1 cellular context compared by ENCODE assay signal in the genomic region with DNA sequence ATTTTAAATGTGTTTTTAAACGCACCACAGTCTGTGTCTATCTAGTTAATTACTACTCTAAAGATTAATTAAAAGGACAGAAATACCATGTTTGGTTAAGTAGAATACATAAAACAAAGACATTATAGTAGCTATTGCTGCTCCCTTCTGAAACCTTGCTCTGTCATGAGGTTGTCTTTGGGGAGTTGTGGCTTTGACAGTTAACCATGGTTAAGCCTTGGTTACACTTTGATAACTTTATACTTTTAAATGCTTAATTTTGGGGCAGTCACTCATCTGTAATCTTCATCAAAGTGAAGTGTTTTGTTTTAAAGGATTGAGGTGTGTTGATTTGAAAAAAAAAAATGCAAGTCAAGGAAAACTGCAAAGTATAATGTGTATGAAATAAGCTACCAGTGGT.
TF ChIP-seq lines count a peak whose summit lies in the region.

No MANE protein-coding gene starts in this region.

TF ChIP-seq in SK-N-SH, 30 proteins besides CTCF, POLR2A, EP300 and RAD21 (continued from another document):
- TF ChIP-seq, protein P1, sequence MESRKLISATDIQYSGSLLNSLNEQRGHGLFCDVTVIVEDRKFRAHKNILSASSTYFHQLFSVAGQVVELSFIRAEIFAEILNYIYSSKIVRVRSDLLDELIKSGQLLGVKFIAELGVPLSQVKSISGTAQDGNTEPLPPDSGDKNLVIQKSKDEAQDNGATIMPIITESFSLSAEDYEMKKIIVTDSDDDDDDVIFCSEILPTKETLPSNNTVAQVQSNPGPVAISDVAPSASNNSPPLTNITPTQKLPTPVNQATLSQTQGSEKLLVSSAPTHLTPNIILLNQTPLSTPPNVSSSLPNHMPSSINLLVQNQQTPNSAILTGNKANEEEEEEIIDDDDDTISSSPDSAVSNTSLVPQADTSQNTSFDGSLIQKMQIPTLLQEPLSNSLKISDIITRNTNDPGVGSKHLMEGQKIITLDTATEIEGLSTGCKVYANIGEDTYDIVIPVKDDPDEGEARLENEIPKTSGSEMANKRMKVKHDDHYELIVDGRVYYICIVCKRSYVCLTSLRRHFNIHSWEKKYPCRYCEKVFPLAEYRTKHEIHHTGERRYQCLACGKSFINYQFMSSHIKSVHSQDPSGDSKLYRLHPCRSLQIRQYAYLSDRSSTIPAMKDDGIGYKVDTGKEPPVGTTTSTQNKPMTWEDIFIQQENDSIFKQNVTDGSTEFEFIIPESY (IDR thresholded peaks at IDR 0.05; ENCODE audit: borderline replicate concordance, low read depth) = no peak
- no peak for TF ChIP-seq NFIC (IDR thresholded peaks at IDR 0.05; ENCODE audit: borderline replicate concordance)
- TF ChIP-seq TCF12 (IDR thresholded peaks at IDR 0.05) = no peak
- TF ChIP-seq, protein P2, sequence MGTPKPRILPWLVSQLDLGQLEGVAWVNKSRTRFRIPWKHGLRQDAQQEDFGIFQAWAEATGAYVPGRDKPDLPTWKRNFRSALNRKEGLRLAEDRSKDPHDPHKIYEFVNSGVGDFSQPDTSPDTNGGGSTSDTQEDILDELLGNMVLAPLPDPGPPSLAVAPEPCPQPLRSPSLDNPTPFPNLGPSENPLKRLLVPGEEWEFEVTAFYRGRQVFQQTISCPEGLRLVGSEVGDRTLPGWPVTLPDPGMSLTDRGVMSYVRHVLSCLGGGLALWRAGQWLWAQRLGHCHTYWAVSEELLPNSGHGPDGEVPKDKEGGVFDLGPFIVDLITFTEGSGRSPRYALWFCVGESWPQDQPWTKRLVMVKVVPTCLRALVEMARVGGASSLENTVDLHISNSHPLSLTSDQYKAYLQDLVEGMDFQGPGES (IDR thresholded peaks at IDR 0.05; ENCODE audit: low read depth, low read length) = no peak
- TF ChIP-seq SIN3A (IDR thresholded peaks at IDR 0.05; ENCODE audit: borderline replicate concordance, low read depth, low read length) = no peak
- no peak for TF ChIP-seq SMC3 (IDR thresholded peaks at IDR 0.05; ENCODE audit: low read depth, low read length)
- TF ChIP-seq, protein P3, sequence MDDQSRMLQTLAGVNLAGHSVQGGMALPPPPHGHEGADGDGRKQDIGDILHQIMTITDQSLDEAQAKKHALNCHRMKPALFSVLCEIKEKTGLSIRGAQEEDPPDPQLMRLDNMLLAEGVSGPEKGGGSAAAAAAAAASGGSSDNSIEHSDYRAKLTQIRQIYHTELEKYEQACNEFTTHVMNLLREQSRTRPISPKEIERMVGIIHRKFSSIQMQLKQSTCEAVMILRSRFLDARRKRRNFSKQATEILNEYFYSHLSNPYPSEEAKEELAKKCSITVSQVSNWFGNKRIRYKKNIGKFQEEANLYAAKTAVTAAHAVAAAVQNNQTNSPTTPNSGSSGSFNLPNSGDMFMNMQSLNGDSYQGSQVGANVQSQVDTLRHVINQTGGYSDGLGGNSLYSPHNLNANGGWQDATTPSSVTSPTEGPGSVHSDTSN (IDR thresholded peaks at IDR 0.05) = no peak
- no peak for TF ChIP-seq MXI1 (IDR thresholded peaks at IDR 0.05; ENCODE audit: low read depth, low read length)
- TF ChIP-seq POLR2AphosphoS5 (IDR thresholded peaks at IDR 0.05; ENCODE audit: low read depth, low read length) = no peak
